8 cellular contexts compared by ENCODE assay signal in genomic region chr20:33672426-33673114, GRCh38. TPM values are rescaled to one million over a fixed set of nuclear protein-coding genes. Genes with fewer than 3 reads are reported as not detected.
DNase-seq lines count a peak whose midpoint lies in the region; ATAC-seq and TF ChIP-seq lines count a peak whose summit lies in the region.

No MANE protein-coding gene starts in this region.

- H3K27me3 Mint-ChIP-seq in chondrocyte (ENCODE audit: low read depth) (no peaks in the 10 kb centered on the region), osteocyte (ENCODE audit: unreplicated experiment) (no peaks in the 10 kb centered on the region)

- H3K4me3 Mint-ChIP-seq in chondrocyte (ENCODE audit: unreplicated experiment): peak overlapping the region; percentile 91
- peak overlapping the region; percentile 86 for H3K4me3 Mint-ChIP-seq in osteocyte (ENCODE audit: unreplicated experiment)

- H3K9me3 Mint-ChIP-seq in chondrocyte (ENCODE audit: low read depth): no peaks in the 10 kb centered on the region
- no peaks in the 10 kb centered on the region for H3K9me3 Mint-ChIP-seq in osteocyte (ENCODE audit: unreplicated experiment)

- H3K36me3 Mint-ChIP-seq in chondrocyte (ENCODE audit: low read depth) (peaks cover 12% of the 10 kb centered on the region), osteocyte (ENCODE audit: unreplicated experiment) (no peaks in the 10 kb centered on the region)

- DNase-seq in COLO668 (lab: John Stamatoyannopoulos, UW; ENCODE audit: unreplicated experiment) (peak; percentile 74), NCI-H1417 (lab: John Stamatoyannopoulos, UW) (peak in 2 of 3 experiments; percentile 84 to 89), chondrocyte (ENCODE audit: low spot score) (no peak), osteocyte (ENCODE audit: extremely low spot score, unreplicated experiment) (no peak), activated gamma-delta T cell treated with Interleukin-2 at 50 U/mL for 16 hours (no peak)
- DNase-seq in effector CD8-positive, alpha-beta T cell (lab: John Stamatoyannopoulos, UW): no peak
- no peak for DNase-seq in activated CD4-positive, alpha-beta T cell treated with anti-CD3 and anti-CD28 coated beads, Interleukin-2, amount 50 U/mL, for 48 hours

- H3K27ac Mint-ChIP-seq in chondrocyte (ENCODE audit: unreplicated experiment): peak overlapping the region; percentile 69
- peak overlapping the region; percentile 71 for H3K27ac Mint-ChIP-seq in osteocyte (ENCODE audit: unreplicated experiment)

- TF ChIP-seq CTCF in chondrocyte (IDR thresholded peaks at IDR 0.05) (no peak), osteocyte (IDR thresholded peaks at IDR 0.05) (no peak)

- H3K4me1 Mint-ChIP-seq in chondrocyte (ENCODE audit: low read depth) (peaks cover 51% of the 10 kb centered on the region), osteocyte (ENCODE audit: unreplicated experiment) (peaks cover 34% of the 10 kb centered on the region)

- no peak for ATAC-seq in GM19452 (IDR thresholded peaks at IDR 0.05; ENCODE audit: unreplicated experiment)

RNA-seq across cellular contexts. Expression of gene NECAB3, which starts 1.7 kb away (rescaled TPM):
- total RNA-seq in chondrocyte (23.5 to 35.5 TPM (median 32.5 TPM) in 3 replicates), osteocyte (29.1 and 30.0 TPM in 2 replicates)

RNA-seq across cellular contexts. Expression of gene ACTL10, which starts 5.8 kb away (rescaled TPM):
- total RNA-seq in chondrocyte (0.60 to 2.5 TPM (median 2.3 TPM) in 3 replicates), osteocyte (0.52 and 0.54 TPM in 2 replicates)

RNA-seq across cellular contexts. Expression of gene C20orf144, which starts 10.4 kb away (rescaled TPM):
- 0.10 to 0.17 TPM in 2 of 3 replicates, not detected in the other for total RNA-seq in chondrocyte
- total RNA-seq in osteocyte: 0.13 and 0.37 TPM in 2 replicates

RNA-seq across cellular contexts. Expression of gene E2F1, which starts 13.6 kb away (rescaled TPM):
- total RNA-seq in chondrocyte (7.5 to 17.0 TPM (median 7.6 TPM) in 3 replicates), osteocyte (5.6 and 6.3 TPM in 2 replicates)

RNA-seq across cellular contexts. Expression of gene PXMP4, which starts 47.5 kb away (rescaled TPM):
- total RNA-seq in chondrocyte: 4.9 to 6.7 TPM (median 6.4 TPM) in 3 replicates
- 2.1 and 3.4 TPM in 2 replicates for total RNA-seq in osteocyte

Comparison
In these comparisons a context has a peak if more than half of its experiments do, and no peak if none do; other contexts are left out.
1. DNase-seq: peak in COLO668 (single experiment) and NCI-H1417 (2 of 3); none in chondrocyte (single experiment), osteocyte (single experiment), activated gamma-delta T cell treated with Interleukin-2 at 50 U/mL for 16 hours (single experiment), effector CD8-positive, alpha-beta T cell (single experiment) and activated CD4-positive, alpha-beta T cell treated with anti-CD3 and anti-CD28 coated beads, Interleukin-2, amount 50 U/mL, for 48 hours (0 of 2).